Comparison of ENCODE assay signal across 8 cellular contexts in genomic region chr3:54891540-54891897, GRCh38. TPM values are rescaled to one million over a fixed set of nuclear protein-coding genes. Genes with fewer than 3 reads are reported as not detected.
DNase-seq lines count a peak whose midpoint lies in the region; ATAC-seq, FAIRE-seq and TF ChIP-seq lines count a peak whose summit lies in the region.

No MANE protein-coding gene starts in this region.

- no peak for FAIRE-seq in GM19239 (lab: Jason Lieb, UNC)

- DNase-seq in H7: peak; percentile 39
- DNase-seq in RWPE1 (ENCODE audit: low spot score): peak; percentile 95
- peak; percentile 98 for DNase-seq in fibroblast of gingiva (ENCODE audit: low read depth)
- no peak for DNase-seq in GM19239 (ENCODE audit: insufficient read length, low spot score)
- no peak for DNase-seq in stimulated activated CD4-positive, alpha-beta T cell treated with anti-CD3 and anti-CD28 coated beads, Interleukin-4, amount 100 ng/mL, for 1 hour
- DNase-seq in NOMO-1 treated with dmso at 0.1 percent for 144 hours (lab: John Stamatoyannopoulos, UW; ENCODE audit: unreplicated experiment): no peak

- CTCF ChIA-PET in RWPE1 (lab: Yijun Ruan, JAX): interaction anchor here (0.6 to 1.1 kb wide), 3 partner anchors 125 to 751 kb away, joined by 3 read pairs; no protein-coding TSS in a partner anchor

- no peaks in the 10 kb centered on the region for H3K36me3 Mint-ChIP-seq in nephron (ENCODE audit: low read depth)

- H3K9me3 Mint-ChIP-seq in nephron: peaks cover 3% of the 10 kb centered on the region

- no peaks in the 10 kb centered on the region for H3K27me3 ChIP-seq in H7 (ENCODE audit: control insufficient read depth, insufficient read depth, low read length)

- no peaks in the 10 kb centered on the region; the same call in 1 of the 2 replicates for H3K36me3 ChIP-seq in H7 (replicated peaks; ENCODE audit: control insufficient read depth, insufficient read depth, low read length)

- ATAC-seq in HG03521 (IDR thresholded peaks at IDR 0.05; ENCODE audit: unreplicated experiment): no peak

- H3K4me1 Mint-ChIP-seq in nephron: peaks cover 46% of the 10 kb centered on the region

- H3K27me3 Mint-ChIP-seq in nephron (ENCODE audit: low read depth): peaks cover 13% of the 10 kb centered on the region

- peak overlapping the region in 1 of 3 experiments; percentile 12 for H3K4me3 Mint-ChIP-seq in nephron

- H3K27ac Mint-ChIP-seq in nephron: peak overlapping the region; percentile 56 to 79 (median 76)

- TF ChIP-seq CTCF in RWPE1 (conservative IDR thresholded peaks at IDR 0.05; ENCODE audit: low read depth): peak; percentile 46
- TF ChIP-seq CTCF in nephron (IDR thresholded peaks at IDR 0.05; ENCODE audit: unreplicated experiment in 3 of 3): peak; percentile 42 to 55 (median 49)

- no peak overlapping the region for H3K4me3 ChIP-seq in H7 (ENCODE audit: insufficient read depth, low read depth, low read length)

- H3K27ac ChIP-seq in RWPE1: peak overlapping the region; percentile 93

- POLR2A ChIA-PET in RWPE1 (lab: Yijun Ruan, JAX; ENCODE audit: low non-redundant PET): interaction anchor here (0.6 kb wide), 1 partner anchor 18 kb away, joined by 3 read pairs; no protein-coding TSS in a partner anchor

RNA-seq across cellular contexts. Expression of gene LRTM1, which starts 36.3 kb away (rescaled TPM):
- not detected in 2 replicates for total RNA-seq in H7 (2014; rRNA removed; shearing (Covaris generic))

Comparison
In these comparisons a context has a peak if more than half of its experiments do, and no peak if none do; other contexts are left out.
1. DNase-seq: peak in H7 (single experiment), RWPE1 (single experiment) and fibroblast of gingiva (single experiment); none in GM19239 (single experiment), stimulated activated CD4-positive, alpha-beta T cell treated with anti-CD3 and anti-CD28 coated beads, Interleukin-4, amount 100 ng/mL, for 1 hour (single experiment) and NOMO-1 treated with dmso at 0.1 percent for 144 hours (single experiment).